In the genomic region with DNA sequence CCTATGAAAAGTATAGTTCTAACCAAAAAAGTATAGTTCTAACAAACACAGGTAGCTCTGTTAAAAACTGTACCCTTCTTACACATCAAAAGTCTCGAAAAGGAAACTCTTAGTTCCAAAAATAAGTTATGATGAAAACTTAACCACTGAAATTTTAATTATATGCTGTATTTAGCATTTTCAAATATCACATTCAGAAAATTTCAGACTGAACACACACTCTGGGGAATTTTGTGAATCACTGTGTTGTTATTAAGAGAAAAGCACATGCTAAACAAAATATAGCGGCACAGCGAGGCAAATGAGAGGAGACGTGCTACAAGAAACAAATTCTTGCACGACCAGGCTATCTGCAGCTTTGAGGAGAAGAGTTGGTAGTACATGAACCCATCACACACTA, we compare ENCODE assay signal across 8 cellular contexts. TPM values are rescaled to one million over a fixed set of nuclear protein-coding genes. Genes with fewer than 3 reads are reported as not detected.
DNase-seq lines count a peak whose midpoint lies in the region; ATAC-seq and TF ChIP-seq lines count a peak whose summit lies in the region.
"Had no signal": no experiment of that assay in that cellular context is flagged by ENCODE, and none has a peak within 500 bp of the region (broad histone marks: within the 10 kb centered on the region; RNA-seq: fewer than 3 reads in every experiment).

No MANE protein-coding gene starts in this region.

- POLR2A ChIA-PET in naive thymus-derived CD8-positive, alpha-beta T cell (lab: Charles Lee), result no interaction called here

- H3K4me3 Mint-ChIP-seq in naive thymus-derived CD8-positive, alpha-beta T cell, result peak overlapping the region; percentile 26 to 73 (median 54)

- no peak for DNase-seq in naive thymus-derived CD8-positive, alpha-beta T cell
- DNase-seq in NCI-H2107 (lab: John Stamatoyannopoulos, UW) (no peak), cortex of kidney (lab: John Stamatoyannopoulos, UW) (no peak)
- DNase-seq: NCI-H1092 treated with DMSO at 0.1 percent for 48 hours had no signal

- H3K27me3 Mint-ChIP-seq in naive thymus-derived CD8-positive, alpha-beta T cell, result no peaks in the 10 kb centered on the region

- H3K36me3 Mint-ChIP-seq in naive thymus-derived CD8-positive, alpha-beta T cell, result peaks cover 0 to 4% (median 0%) of the 10 kb centered on the region in 3 donors

- peaks cover 0 to 2% (median 0%) of the 10 kb centered on the region in 9 donors for H3K9me3 Mint-ChIP-seq in naive thymus-derived CD8-positive, alpha-beta T cell

- ATAC-seq in GM18517 (IDR thresholded peaks at IDR 0.05; ENCODE audit: unreplicated experiment), result peak; percentile 40
- ATAC-seq in GM21723 (IDR thresholded peaks at IDR 0.05; ENCODE audit: unreplicated experiment), result peak; percentile 47
- peak in 1 of 2 donors; percentile 29 for ATAC-seq in naive thymus-derived CD8-positive, alpha-beta T cell
- ATAC-seq in GM18870 (IDR thresholded peaks at IDR 0.05; ENCODE audit: unreplicated experiment), result no peak

- peaks cover 10 to 67% (median 38%) of the 10 kb centered on the region in 4 donors for H3K4me1 Mint-ChIP-seq in naive thymus-derived CD8-positive, alpha-beta T cell

- peak overlapping the region in 6 of 10 donors; percentile 10 to 81 (median 38) for H3K27ac Mint-ChIP-seq in naive thymus-derived CD8-positive, alpha-beta T cell

TF ChIP-seq in PFSK-1, 5 proteins besides CTCF, POLR2A, EP300 and RAD21:
- peak; percentile 22; the same call in 1 of the 2 replicates for TF ChIP-seq SIN3A (IDR thresholded peaks at IDR 0.05; ENCODE audit: borderline replicate concordance, insufficient read depth, low read length)
- TF ChIP-seq REST (IDR thresholded peaks at IDR 0.05; ENCODE audit: insufficient read depth in 1 of 2, low read depth in 2 of 2, low read length in 2 of 2), result no peak
- TF ChIP-seq FOXP2 (optimal IDR thresholded peaks at IDR 0.05; ENCODE audit: borderline replicate concordance, extremely low read depth, extremely low read length, insufficient read depth), result no peak
- no peak for TF ChIP-seq POLR2AphosphoS5 (IDR thresholded peaks at IDR 0.05; ENCODE audit: low read depth, low read length)
- peak; percentile 33; the same call in 1 of the 2 replicates for TF ChIP-seq TAF1 (IDR thresholded peaks at IDR 0.05; ENCODE audit: borderline replicate concordance, insufficient read depth, low read length)

RNA-seq across cellular contexts. Expression of gene VAV3, which starts 30.4 kb away (rescaled TPM):
- polyA plus RNA-seq in PFSK-1 (2012; ENCODE audit: insufficient read length, low read depth), result 6.2 TPM
- 1 to 10 TPM; 2.5 to 3.8 TPM for total RNA-seq in naive thymus-derived CD8-positive, alpha-beta T cell
- polyA plus RNA-seq in naive thymus-derived CD8-positive, alpha-beta T cell, result 10 to 100 TPM in 1 of 3 donors, 1 to 10 TPM in 2; 2.2 to 13.1 (median 2.9) TPM
